ENCODE assay signal across 10 cellular contexts in genomic region chr16:57591870-57592485, GRCh38. TPM values are rescaled to one million over a fixed set of nuclear protein-coding genes. Genes with fewer than 3 reads are reported as not detected.
DNase-seq lines count a peak whose midpoint lies in the region; ATAC-seq and FAIRE-seq lines count a peak whose summit lies in the region.
"Had no signal": no experiment of that assay in that cellular context is flagged by ENCODE, and none has a peak within 500 bp of the region (broad histone marks: within the 10 kb centered on the region; RNA-seq: fewer than 3 reads in every experiment).

No MANE protein-coding gene starts in this region.

- H3K27ac ChIP-seq in CD4-positive, alpha-beta memory T cell (ENCODE audit: low read depth, low read length): peak overlapping the region; percentile 16
- H3K27ac ChIP-seq: ascending aorta, dorsolateral prefrontal cortex had no signal

- peaks cover 28 to 49% (median 35%) of the 10 kb centered on the region in 4 donors for H3K4me1 Mint-ChIP-seq in CD4-positive, alpha-beta memory T cell
- H3K4me1 Mint-ChIP-seq in activated T-helper 2 cell treated with anti-CD3 and anti-CD28 coated beads, Interferon-gamma antibody, Interleukin-2, Interleukin-4, amounts not matched to agents 10 μg/mL and 5 μg/mL and 100 μg/mL, durations not matched to agents 14 hours and 24 hours and 36 hours (ENCODE audit: low read depth): peaks cover 46% of the 10 kb centered on the region
- H3K4me1 Mint-ChIP-seq in natural killer cell treated with Interleukin-12 subunit alpha and Interleukin-12 subunit beta and Interleukin-15 and Interleukin-18, amount 100 ng/mL, for 72 hours (ENCODE audit: low read depth in 2 of 2): peaks cover 61 to 86% of the 10 kb centered on the region in 2 donors

- intact Hi-C loops in CD4-positive, alpha-beta memory T cell (cut with micrococcal nuclease): loop anchor here (1.0 to 5.0 kb wide), 7 partner anchors 10 to 410 kb away; partner anchors contain the start of genes KATNB1, USB1 and ZNF319
- intact Hi-C loops in activated T-helper 2 cell treated with anti-CD3 and anti-CD28 coated beads, Interferon-gamma antibody, Interleukin-2, Interleukin-4, amounts not matched to agents 10 μg/mL and 5 μg/mL and 100 μg/mL, durations not matched to agents 14 hours and 24 hours and 36 hours (cut with micrococcal nuclease): loop anchor here (1.0 to 5.0 kb wide), 6 partner anchors 10 to 143 kb away; partner anchors contain the start of genes ADGRG1 and KATNB1

- DNase-seq in CD4-positive, alpha-beta memory T cell: no peak
- DNase-seq in HTR-8/SVneo (ENCODE audit: insufficient read length, low spot score) (no peak), amygdala (lab: John Stamatoyannopoulos, UW) (no peak), NCI-H524 treated with DMSO at 0.1 percent for 48 hours (lab: John Stamatoyannopoulos, UW) (no peak)
- no peak for DNase-seq in activated T-helper 2 cell treated with anti-CD3 and anti-CD28 coated beads, Interferon-gamma antibody, Interleukin-2, Interleukin-4, amounts not matched to agents 10 μg/mL and 5 μg/mL and 100 μg/mL, durations not matched to agents 14 hours and 24 hours and 36 hours (ENCODE audit: low spot score)
- DNase-seq in natural killer cell treated with Interleukin-12 subunit alpha and Interleukin-12 subunit beta and Interleukin-15 and Interleukin-18, amount 100 ng/mL, for 72 hours (ENCODE audit: low spot score): no peak
- DNase-seq in stimulated activated CD4-positive, alpha-beta T cell treated with anti-CD3 and anti-CD28 coated beads, Interleukin-4, amount 100 ng/mL, for 4 hours: no peak

- H3K27ac Mint-ChIP-seq in CD4-positive, alpha-beta memory T cell: peak overlapping the region; percentile 82 to 96 (median 87)
- peak overlapping the region; percentile 90 for H3K27ac Mint-ChIP-seq in activated T-helper 2 cell treated with anti-CD3 and anti-CD28 coated beads, Interferon-gamma antibody, Interleukin-2, Interleukin-4, amounts not matched to agents 10 μg/mL and 5 μg/mL and 100 μg/mL, durations not matched to agents 14 hours and 24 hours and 36 hours
- peak overlapping the region; percentile 73 to 93 for H3K27ac Mint-ChIP-seq in natural killer cell treated with Interleukin-12 subunit alpha and Interleukin-12 subunit beta and Interleukin-15 and Interleukin-18, amount 100 ng/mL, for 72 hours

- H3K9me3 Mint-ChIP-seq in CD4-positive, alpha-beta memory T cell: peaks cover 2 to 7% (median 5%) of the 10 kb centered on the region in 8 donors
- H3K9me3 Mint-ChIP-seq in activated T-helper 2 cell treated with anti-CD3 and anti-CD28 coated beads, Interferon-gamma antibody, Interleukin-2, Interleukin-4, amounts not matched to agents 10 μg/mL and 5 μg/mL and 100 μg/mL, durations not matched to agents 14 hours and 24 hours and 36 hours: peaks cover 5% of the 10 kb centered on the region
- H3K9me3 Mint-ChIP-seq in natural killer cell treated with Interleukin-12 subunit alpha and Interleukin-12 subunit beta and Interleukin-15 and Interleukin-18, amount 100 ng/mL, for 72 hours: peaks cover 9% of the 10 kb centered on the region

- peaks cover 1 to 5% of the 10 kb centered on the region in 2 donors for H3K36me3 Mint-ChIP-seq in CD4-positive, alpha-beta memory T cell
- peaks cover 4% of the 10 kb centered on the region for H3K36me3 Mint-ChIP-seq in activated T-helper 2 cell treated with anti-CD3 and anti-CD28 coated beads, Interferon-gamma antibody, Interleukin-2, Interleukin-4, amounts not matched to agents 10 μg/mL and 5 μg/mL and 100 μg/mL, durations not matched to agents 14 hours and 24 hours and 36 hours (ENCODE audit: low read depth)
- peaks cover 13% of the 10 kb centered on the region for H3K36me3 Mint-ChIP-seq in natural killer cell treated with Interleukin-12 subunit alpha and Interleukin-12 subunit beta and Interleukin-15 and Interleukin-18, amount 100 ng/mL, for 72 hours

- H3K9me3 ChIP-seq in CD4-positive, alpha-beta memory T cell (ENCODE audit: control insufficient read depth in 1 of 2, low read length in 2 of 2): no peaks in the 10 kb centered on the region
- H3K9me3 ChIP-seq: Caco-2 had no signal

- peak overlapping the region in 7 of 8 donors; percentile 68 to 89 (median 75) for H3K4me3 Mint-ChIP-seq in CD4-positive, alpha-beta memory T cell
- H3K4me3 Mint-ChIP-seq in activated T-helper 2 cell treated with anti-CD3 and anti-CD28 coated beads, Interferon-gamma antibody, Interleukin-2, Interleukin-4, amounts not matched to agents 10 μg/mL and 5 μg/mL and 100 μg/mL, durations not matched to agents 14 hours and 24 hours and 36 hours (ENCODE audit: low read depth): peak overlapping the region; percentile 32
- peak overlapping the region; percentile 91 for H3K4me3 Mint-ChIP-seq in natural killer cell treated with Interleukin-12 subunit alpha and Interleukin-12 subunit beta and Interleukin-15 and Interleukin-18, amount 100 ng/mL, for 72 hours

- CTCF ChIA-PET in CD4-positive, alpha-beta memory T cell (lab: Charles Lee; ENCODE audit: partially characterized antibody): interaction anchor here (1.0 to 19.4 kb wide), 12 partner anchors 10 to 291 kb away, joined by 3 to 357 read pairs (median 5); no protein-coding TSS in a partner anchor

- peak overlapping the region; percentile 6 to 24 for H3K4me3 ChIP-seq in CD4-positive, alpha-beta memory T cell (ENCODE audit: low read length in 2 of 2)
- H3K4me3 ChIP-seq: ascending aorta, dorsolateral prefrontal cortex had no signal

- no peaks in the 10 kb centered on the region for H3K27me3 Mint-ChIP-seq in CD4-positive, alpha-beta memory T cell
- H3K27me3 Mint-ChIP-seq in activated T-helper 2 cell treated with anti-CD3 and anti-CD28 coated beads, Interferon-gamma antibody, Interleukin-2, Interleukin-4, amounts not matched to agents 10 μg/mL and 5 μg/mL and 100 μg/mL, durations not matched to agents 14 hours and 24 hours and 36 hours (ENCODE audit: low read depth): no peaks in the 10 kb centered on the region
- no peaks in the 10 kb centered on the region for H3K27me3 Mint-ChIP-seq in natural killer cell treated with Interleukin-12 subunit alpha and Interleukin-12 subunit beta and Interleukin-15 and Interleukin-18, amount 100 ng/mL, for 72 hours

- POLR2A ChIA-PET in CD4-positive, alpha-beta memory T cell (lab: Charles Lee; ENCODE audit: partially characterized antibody): interaction anchor here (0.5 to 3.7 kb wide), 10 partner anchors 10 to 145 kb away, joined by 3 to 36 read pairs (median 8); partner anchors contain the start of genes CIAPIN1, COQ9 and KATNB1

- no peaks in the 10 kb centered on the region for H3K27me3 ChIP-seq in CD4-positive, alpha-beta memory T cell (ENCODE audit: insufficient read depth, low read length)
- H3K27me3 ChIP-seq: ascending aorta, dorsolateral prefrontal cortex had no signal

- FAIRE-seq in HTR-8/SVneo (lab: Jason Lieb, UNC): peak; percentile 9

- ATAC-seq in natural killer cell treated with Interleukin-12 subunit alpha and Interleukin-12 subunit beta and Interleukin-15 and Interleukin-18, amount 100 ng/mL, for 72 hours: no peak

- peaks cover 35% of the 10 kb centered on the region for H3K4me1 ChIP-seq in CD4-positive, alpha-beta memory T cell (ENCODE audit: insufficient read depth, low read length)
- H3K4me1 ChIP-seq: ascending aorta had no signal

- no peaks in the 10 kb centered on the region for H3K36me3 ChIP-seq in CD4-positive, alpha-beta memory T cell (ENCODE audit: insufficient read depth, low read length)
- H3K36me3 ChIP-seq: ascending aorta had no signal

RNA-seq across cellular contexts. Expression of gene ADGRG1, which starts 36.5 kb away (rescaled TPM):
- total RNA-seq in CD4-positive, alpha-beta memory T cell: under 1 TPM; 0.33 to 0.41 TPM
- polyA plus RNA-seq in CD4-positive, alpha-beta memory T cell: under 1 TPM in 1 of 2 donors, not detected in 1; 0.53 TPM
- total RNA-seq in activated T-helper 2 cell treated with anti-CD3 and anti-CD28 coated beads, Interferon-gamma antibody, Interleukin-2, Interleukin-4, amounts not matched to agents 10 μg/mL and 5 μg/mL and 100 μg/mL, durations not matched to agents 14 hours and 24 hours and 36 hours: 1.8 and 1.9 TPM in 2 replicates
- 10 to 100 TPM in 1 of 2 donors, 1 to 10 TPM in 1; 4.8 to 13.7 TPM for total RNA-seq in natural killer cell treated with Interleukin-12 subunit alpha and Interleukin-12 subunit beta and Interleukin-15 and Interleukin-18, amount 100 ng/mL, for 72 hours

RNA-seq across cellular contexts. Expression of gene ADGRG5, which starts 49.5 kb away (rescaled TPM):
- total RNA-seq in CD4-positive, alpha-beta memory T cell: 1 to 10 TPM; 1.5 to 3.0 TPM
- 1 to 10 TPM; 2.3 to 3.8 TPM for polyA plus RNA-seq in CD4-positive, alpha-beta memory T cell
- 2.1 and 2.8 TPM in 2 replicates for total RNA-seq in activated T-helper 2 cell treated with anti-CD3 and anti-CD28 coated beads, Interferon-gamma antibody, Interleukin-2, Interleukin-4, amounts not matched to agents 10 μg/mL and 5 μg/mL and 100 μg/mL, durations not matched to agents 14 hours and 24 hours and 36 hours
- 10 to 100 TPM; 86.8 to 95.0 TPM for total RNA-seq in natural killer cell treated with Interleukin-12 subunit alpha and Interleukin-12 subunit beta and Interleukin-15 and Interleukin-18, amount 100 ng/mL, for 72 hours
- total RNA-seq: ascending aorta had no signal

RNA-seq across cellular contexts. Expression of gene CCDC102A, which starts 55.6 kb away (rescaled TPM):
- total RNA-seq in CD4-positive, alpha-beta memory T cell: 1 to 10 TPM; 4.7 to 5.4 TPM
- polyA plus RNA-seq in CD4-positive, alpha-beta memory T cell: 1 to 10 TPM; 1.2 to 9.9 TPM
- 6.3 and 6.8 TPM in 2 replicates for total RNA-seq in activated T-helper 2 cell treated with anti-CD3 and anti-CD28 coated beads, Interferon-gamma antibody, Interleukin-2, Interleukin-4, amounts not matched to agents 10 μg/mL and 5 μg/mL and 100 μg/mL, durations not matched to agents 14 hours and 24 hours and 36 hours
- 10 to 100 TPM; 13.9 to 21.5 TPM for total RNA-seq in natural killer cell treated with Interleukin-12 subunit alpha and Interleukin-12 subunit beta and Interleukin-15 and Interleukin-18, amount 100 ng/mL, for 72 hours

Comparison
In these comparisons a context has a peak if more than half of its experiments do, and no peak if none do; other contexts are left out.
1. H3K4me3 Mint-ChIP-seq: peak in every context shown above with its lines; median percentile 91 in natural killer cell treated with Interleukin-12 subunit alpha and Interleukin-12 subunit beta and Interleukin-15 and Interleukin-18, amount 100 ng/mL, for 72 hours; 75 in CD4-positive, alpha-beta memory T cell; 32 in activated T-helper 2 cell treated with anti-CD3 and anti-CD28 coated beads, Interferon-gamma antibody, Interleukin-2, Interleukin-4, amounts not matched to agents 10 μg/mL and 5 μg/mL and 100 μg/mL, durations not matched to agents 14 hours and 24 hours and 36 hours.
2. RNA of gene ADGRG5, which starts 49.5 kb away (total RNA-seq): 86.8 to 95.0 TPM in natural killer cell treated with Interleukin-12 subunit alpha and Interleukin-12 subunit beta and Interleukin-15 and Interleukin-18, amount 100 ng/mL, for 72 hours; 1.5 to 3.0 TPM in CD4-positive, alpha-beta memory T cell and 2.1 to 2.8 TPM in activated T-helper 2 cell treated with anti-CD3 and anti-CD28 coated beads, Interferon-gamma antibody, Interleukin-2, Interleukin-4, amounts not matched to agents 10 μg/mL and 5 μg/mL and 100 μg/mL, durations not matched to agents 14 hours and 24 hours and 36 hours; every median in the first group is over 10 times any median in the second.
3. Peak in every context shown above with its lines, with median percentiles within 50 percentile points of each other: H3K27ac Mint-ChIP-seq.